10 cellular contexts compared by ENCODE assay signal in the genomic region with DNA sequence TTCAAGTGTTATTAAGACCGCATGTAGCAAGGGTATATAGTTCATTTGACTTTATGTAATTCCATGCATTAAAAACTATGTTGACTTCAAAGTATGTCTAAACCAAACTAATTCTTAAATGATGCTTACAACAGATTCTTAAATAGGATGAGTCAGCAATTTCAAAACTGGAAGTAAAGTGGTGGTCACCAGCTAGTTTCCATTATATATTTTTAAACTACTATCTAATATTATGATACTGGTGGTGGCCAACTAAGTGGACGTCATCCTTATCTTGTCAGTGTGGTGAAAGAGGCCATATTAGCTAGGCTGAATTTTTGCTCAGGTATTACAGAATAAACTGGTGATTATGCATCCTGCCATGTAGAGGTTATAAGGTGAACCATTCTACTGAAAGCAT. TPM values are rescaled to one million over a fixed set of nuclear protein-coding genes. Genes with fewer than 3 reads are reported as not detected.
DNase-seq lines count a peak whose midpoint lies in the region; ATAC-seq and TF ChIP-seq lines count a peak whose summit lies in the region.
"Had no signal": no experiment of that assay in that cellular context is flagged by ENCODE, and none has a peak within 500 bp of the region (broad histone marks: within the 10 kb centered on the region; RNA-seq: fewer than 3 reads in every experiment).

No MANE protein-coding gene starts in this region.

- H3K36me3 ChIP-seq in Peyer's patch (no peaks in the 10 kb centered on the region), thoracic aorta (no peaks in the 10 kb centered on the region)

- H3K27ac Mint-ChIP-seq in activated CD4-positive, alpha-beta T cell treated with anti-CD3 and anti-CD28 coated beads, Interleukin-2, amount 10 ng/mL, durations not matched to agents 7 days and 5 days: peak overlapping the region; percentile 83

- no peaks in the 10 kb centered on the region for H3K36me3 Mint-ChIP-seq in activated CD4-positive, alpha-beta T cell treated with anti-CD3 and anti-CD28 coated beads, Interleukin-2, amount 10 ng/mL, durations not matched to agents 7 days and 5 days (ENCODE audit: low read depth)

- TF ChIP-seq POLR2A in Peyer's patch (IDR thresholded peaks at IDR 0.05): no peak

- H3K27me3 ChIP-seq in Peyer's patch (no peaks in the 10 kb centered on the region), thoracic aorta (replicated peaks; ENCODE audit: insufficient read depth) (no peaks in the 10 kb centered on the region)

- POLR2A ChIA-PET in activated CD4-positive, alpha-beta T cell treated with anti-CD3 and anti-CD28 coated beads, Interleukin-2, amount 10 ng/mL, durations not matched to agents 7 days and 5 days (lab: Charles Lee): no interaction called here

- peaks cover 24% of the 10 kb centered on the region for H3K27me3 Mint-ChIP-seq in activated CD4-positive, alpha-beta T cell treated with anti-CD3 and anti-CD28 coated beads, Interleukin-2, amount 10 ng/mL, durations not matched to agents 7 days and 5 days

- H3K4me3 ChIP-seq in Peyer's patch: peak overlapping the region; percentile 73 to 97 (median 82)
- peak overlapping the region; percentile 74 to 85 for H3K4me3 ChIP-seq in foreskin fibroblast (ENCODE audit: low read depth in 1 of 2, low read length in 2 of 2)
- peak overlapping the region; percentile 81 for H3K4me3 ChIP-seq in thoracic aorta

- peaks cover 24% of the 10 kb centered on the region for H3K4me1 Mint-ChIP-seq in activated CD4-positive, alpha-beta T cell treated with anti-CD3 and anti-CD28 coated beads, Interleukin-2, amount 10 ng/mL, durations not matched to agents 7 days and 5 days

- H3K9me3 ChIP-seq in Peyer's patch (no peaks in the 10 kb centered on the region), thoracic aorta (no peaks in the 10 kb centered on the region)

- no peaks in the 10 kb centered on the region for H3K9me3 Mint-ChIP-seq in activated CD4-positive, alpha-beta T cell treated with anti-CD3 and anti-CD28 coated beads, Interleukin-2, amount 10 ng/mL, durations not matched to agents 7 days and 5 days

- H3K4me1 ChIP-seq in Peyer's patch: peaks cover 0 to 23% (median 0%) of the 10 kb centered on the region in 4 donors
- H3K4me1 ChIP-seq in thoracic aorta (ENCODE audit: control insufficient read depth in 1 of 2, low read depth in 2 of 2): peaks cover 11 to 30% of the 10 kb centered on the region in 2 donors

- H3K27ac ChIP-seq in Peyer's patch (peak overlapping the region in 2 of 4 donors; percentile 85 to 95), thoracic aorta (peak overlapping the region; percentile 79 to 83)

- DNase-seq in activated CD4-positive, alpha-beta T cell treated with anti-CD3 and anti-CD28 coated beads, Interleukin-2, amount 10 ng/mL, durations not matched to agents 7 days and 5 days: no peak
- no peak for DNase-seq in activated CD4-positive, alpha-beta T cell treated with anti-CD3 and anti-CD28 coated beads, Interleukin-2, amount 50 U/mL, for 4 hours
- DNase-seq in Peyer's patch (no peak), foreskin fibroblast (no peak), thoracic aorta (ENCODE audit: low spot score) (no peak), NOMO-1 treated with dmso at 0.1 percent for 144 hours (lab: John Stamatoyannopoulos, UW; ENCODE audit: unreplicated experiment) (no peak), GM19240 (ENCODE audit: insufficient read length, low spot score) (no peak), NCI-H1694 (lab: John Stamatoyannopoulos, UW) (no peak)
- DNase-seq: effector CD8-positive, alpha-beta T cell; MV-4-11 had no signal

- TF ChIP-seq CTCF in Peyer's patch (IDR thresholded peaks at IDR 0.05) (no peak), foreskin fibroblast (IDR thresholded peaks at IDR 0.05; ENCODE audit: low read depth, low read length) (no peak), thoracic aorta (IDR thresholded peaks at IDR 0.05) (no peak)

- no peak for ATAC-seq in thoracic aorta (ENCODE audit: insufficient number of reproducible peaks, low FRiP score, low read depth)

- peak overlapping the region; percentile 85 for H3K4me3 Mint-ChIP-seq in activated CD4-positive, alpha-beta T cell treated with anti-CD3 and anti-CD28 coated beads, Interleukin-2, amount 10 ng/mL, durations not matched to agents 7 days and 5 days

- CTCF ChIA-PET in activated CD4-positive, alpha-beta T cell treated with anti-CD3 and anti-CD28 coated beads, Interleukin-2, amount 10 ng/mL, durations not matched to agents 7 days and 5 days (lab: Charles Lee): interaction anchor here (1.7 kb wide), 1 partner anchor 16 kb away, joined by 3 read pairs; no protein-coding TSS in a partner anchor

RNA-seq across cellular contexts. Expression of gene IL15, which starts 1.2 kb away (rescaled TPM):
- total RNA-seq in activated CD4-positive, alpha-beta T cell treated with anti-CD3 and anti-CD28 coated beads, Interleukin-2, amount 10 ng/mL, durations not matched to agents 7 days and 5 days: 1 to 10 TPM; 1.4 to 1.9 TPM
- total RNA-seq in Peyer's patch: 10 to 100 TPM; 12.7 to 18.2 (median 15.9) TPM
- 10 to 100 TPM in 1 of 2 donors, 1 to 10 TPM in 1; 9.3 to 12.6 TPM for total RNA-seq in thoracic aorta
